ENCODE assay signal across 12 cellular contexts in the genomic region with DNA sequence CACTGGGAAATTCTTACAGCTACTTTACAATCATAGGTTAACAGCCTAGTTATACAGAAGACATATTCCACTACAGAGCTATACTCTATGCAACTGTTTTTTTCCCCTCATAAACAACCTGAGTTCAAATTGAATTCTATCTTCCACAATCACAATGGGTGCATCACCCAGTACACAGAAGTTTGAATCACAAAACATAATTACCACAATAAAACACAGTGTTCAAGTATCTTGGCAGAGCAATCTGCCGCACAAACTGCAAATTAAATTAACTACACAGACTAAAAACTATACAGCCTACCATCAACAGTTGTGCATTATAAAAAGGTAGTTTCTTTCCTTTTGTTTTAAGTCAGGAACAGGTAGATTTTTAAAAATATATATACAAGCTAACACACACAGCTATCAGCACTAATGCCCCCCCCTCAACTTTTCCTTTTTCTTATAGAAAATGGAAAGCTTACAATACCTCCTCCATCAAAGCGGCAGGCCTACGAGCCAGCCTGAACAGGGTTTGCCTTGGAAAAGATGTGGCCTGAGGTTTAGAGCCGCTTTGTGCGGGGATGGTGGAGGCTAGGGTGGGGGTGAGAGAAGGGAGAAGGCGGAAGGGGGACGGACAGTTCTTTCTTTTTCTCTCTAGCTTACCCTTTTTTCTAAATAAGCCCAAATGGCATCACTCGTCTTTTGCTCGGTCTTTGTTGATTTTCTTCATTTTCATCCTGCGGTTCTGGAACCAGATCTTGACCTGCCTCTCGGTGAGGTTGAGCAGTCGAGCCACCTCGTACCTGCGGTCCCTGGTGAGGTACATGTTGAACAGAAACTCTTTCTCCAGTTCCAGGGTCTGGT. TPM values are rescaled to one million over a fixed set of nuclear protein-coding genes. Genes with fewer than 3 reads are reported as not detected.
DNase-seq lines count a peak whose midpoint lies in the region; ATAC-seq lines count a peak whose summit lies in the region.
"Had no signal": no experiment of that assay in that cellular context is flagged by ENCODE, and none has a peak within 500 bp of the region (broad histone marks: within the 10 kb centered on the region; RNA-seq: fewer than 3 reads in every experiment).

No MANE protein-coding gene starts in this region.

- 1 to 5% methylated on average over 13 to 14 of the region's 14 CpGs for WGBS in GM23248 (ENCODE audit: low coverage in 1 of 2, low lambda C conversion rate in 2 of 2, missing lambda C conversion rate in 2 of 2), 2 experiments

- peak overlapping the region; percentile 99 for H3K27ac ChIP-seq in GM23248

- peaks cover 18% of the 10 kb centered on the region for H3F3A ChIP-seq in GM23248 (ENCODE audit: insufficient read depth)

- in situ Hi-C loops in GM23248 (cut with MboI), result loop anchor here (10.0 kb wide), 1 partner anchor 968 kb away; no protein-coding TSS in a partner anchor

- H3K4me1 ChIP-seq in GM23248 (ENCODE audit: insufficient read depth), result peaks cover 7% of the 10 kb centered on the region
- H3K4me1 ChIP-seq in iPS-15b (ENCODE audit: control insufficient read depth, insufficient read depth, low read length), result no peaks in the 10 kb centered on the region

- peaks cover 71% of the 10 kb centered on the region for H3K79me2 ChIP-seq in GM23248 (ENCODE audit: insufficient read depth)

- H3K36me3 ChIP-seq in GM23248 (ENCODE audit: low read depth), result peaks cover 10% of the 10 kb centered on the region; the same call in 1 of the 2 replicates
- no peaks in the 10 kb centered on the region for H3K36me3 ChIP-seq in iPS-15b (ENCODE audit: control insufficient read depth, insufficient read depth, low read length)

- H3K9ac ChIP-seq in GM23248 (peak overlapping the region; percentile 98), iPS-15b (ENCODE audit: low read depth, low read length) (no peak overlapping the region)

- H3K27me3 ChIP-seq in GM23248 (replicated peaks; ENCODE audit: insufficient read depth) (no peaks in the 10 kb centered on the region), iPS-15b (ENCODE audit: control insufficient read depth, insufficient read depth, low read length) (peaks cover 98% of the 10 kb centered on the region)

- H3K4me3 ChIP-seq in GM23248 (peak overlapping the region; percentile 83), iPS-15b (ENCODE audit: low read depth, low read length) (peak overlapping the region; percentile 12), skeletal muscle cell (ENCODE audit: low read depth, low read length) (peak overlapping the region; percentile 78)
- H3K4me3 ChIP-seq: K562 had no signal

- DNase-seq in GM23248 (peak; percentile 49), M059J (ENCODE audit: low read depth) (peak; percentile 40), skeletal muscle cell (ENCODE audit: low read depth) (no peak), NCI-H1694 (lab: John Stamatoyannopoulos, UW) (no peak), 8988T (no peak)
- DNase-seq: activated CD4-positive, alpha-beta T cell treated with anti-CD3 and anti-CD28 coated beads for 4 hours; NCI-H345; SHP77 treated with DMSO at 0.1 percent for 48 hours; stimulated activated CD4-positive, alpha-beta T cell treated with anti-CD3 and anti-CD28 coated beads, Interleukin-2, amount 100 ng/mL, for 24 hours had no signal

- no peaks in the 10 kb centered on the region for H4K20me1 ChIP-seq in GM23248 (ENCODE audit: insufficient read depth)

- H3K9me2 ChIP-seq in GM23248 (ENCODE audit: insufficient read depth), result no peaks in the 10 kb centered on the region

- no peak overlapping the region for H2AFZ ChIP-seq in GM23248

- H3K9me3 ChIP-seq in GM23248 (ENCODE audit: low read depth) (no peaks in the 10 kb centered on the region), iPS-15b (ENCODE audit: control insufficient read depth, insufficient read depth, low read length) (no peaks in the 10 kb centered on the region)

- ATAC-seq in HG03097 (IDR thresholded peaks at IDR 0.05; ENCODE audit: low FRiP score, unreplicated experiment), result no peak
- ATAC-seq: K562 had no signal

- peak overlapping the region; percentile 100 for H3K4me2 ChIP-seq in GM23248 (ENCODE audit: unreplicated experiment)

RNA-seq across cellular contexts. Expression of a gene that starts 2.2 kb away (rescaled TPM):
- total RNA-seq in GM23248 (2014; rRNA removed; shearing (Covaris generic)), result 32.1 and 43.7 TPM in 2 replicates
- 26.9 and 28.3 TPM in 2 replicates for polyA plus RNA-seq in GM23248 (2016; fragmentation: Nextera tagmentation; extraction: Ambion mirVana)
- 66.1 and 66.8 TPM in 2 replicates for total RNA-seq in M059J (2014; rRNA removed; shearing (Covaris generic))
- total RNA-seq: K562 had no signal
- polyA plus RNA-seq: K562 had no signal

RNA-seq across cellular contexts. Expression of a gene that starts 6.7 kb away (rescaled TPM):
- total RNA-seq in GM23248 (2014; rRNA removed; shearing (Covaris generic)), result 3.4 and 6.6 TPM in 2 replicates
- 14.3 and 15.8 TPM in 2 replicates for polyA plus RNA-seq in GM23248 (2016; fragmentation: Nextera tagmentation; extraction: Ambion mirVana)
- 3.7 and 4.6 TPM in 2 replicates for total RNA-seq in M059J (2014; rRNA removed; shearing (Covaris generic))
- total RNA-seq: K562 had no signal
- polyA plus RNA-seq: K562 had no signal

RNA-seq across cellular contexts. Expression of a gene that starts 10.8 kb away (rescaled TPM):
- total RNA-seq in GM23248 (2014; rRNA removed; shearing (Covaris generic)), result 0.63 and 2.1 TPM in 2 replicates
- 1.2 and 1.9 TPM in 2 replicates for polyA plus RNA-seq in GM23248 (2016; fragmentation: Nextera tagmentation; extraction: Ambion mirVana)
- total RNA-seq in M059J (2014; rRNA removed; shearing (Covaris generic)), result 0.86 and 8.6 TPM in 2 replicates

RNA-seq across cellular contexts. Expression of a gene that starts 11.0 kb away (rescaled TPM):
- 27.4 and 29.3 TPM in 2 replicates for total RNA-seq in GM23248 (2014; rRNA removed; shearing (Covaris generic))
- polyA plus RNA-seq in GM23248 (2016; fragmentation: Nextera tagmentation; extraction: Ambion mirVana), result 27.1 and 28.0 TPM in 2 replicates
- total RNA-seq in M059J (2014; rRNA removed; shearing (Covaris generic)), result 15.4 and 16.7 TPM in 2 replicates
- total RNA-seq: K562 had no signal
- polyA plus RNA-seq: K562 had no signal

RNA-seq across cellular contexts. Expression of a gene that starts 15.6 kb away (rescaled TPM):
- 0.51 and 3.2 TPM in 2 replicates for total RNA-seq in GM23248 (2014; rRNA removed; shearing (Covaris generic))
- 3.5 and 3.7 TPM in 2 replicates for polyA plus RNA-seq in GM23248 (2016; fragmentation: Nextera tagmentation; extraction: Ambion mirVana)
- total RNA-seq in M059J (2014; rRNA removed; shearing (Covaris generic)), result 3.7 TPM in 1 of 2 replicates, not detected in the other
- total RNA-seq: K562 had no signal
- polyA plus RNA-seq: K562 had no signal

Comparison
In these comparisons a context has a peak if more than half of its experiments do, and no peak if none do; other contexts are left out.
1. DNase-seq: peak in GM23248 (single experiment) and M059J (single experiment); none in skeletal muscle cell (single experiment), NCI-H1694 (single experiment) and 8988T (single experiment).
2. H3K4me3 ChIP-seq: peak in every context shown above with its lines; median percentile 83 in GM23248; 78 in skeletal muscle cell; 12 in iPS-15b.